16 cellular contexts compared by ENCODE assay signal in genomic region chr4:38413524-38414341, GRCh38.
DNase-seq lines count a peak whose midpoint lies in the region; ATAC-seq, FAIRE-seq and TF ChIP-seq lines count a peak whose summit lies in the region.
"Had no signal": no experiment of that assay in that cellular context is flagged by ENCODE, and none has a peak within 500 bp of the region (broad histone marks: within the 10 kb centered on the region; RNA-seq: fewer than 3 reads in every experiment).

No MANE protein-coding gene starts in this region.

- H3K4me1 Mint-ChIP-seq in T-helper 2 cell treated with Interferon-gamma antibody and Interleukin-4, amounts not matched to agents 5 μg/mL and 100 μg/mL, for 36 hours (ENCODE audit: low read depth): no peaks in the 10 kb centered on the region

- peaks cover 3% of the 10 kb centered on the region for H3K27me3 Mint-ChIP-seq in T-helper 2 cell treated with Interferon-gamma antibody and Interleukin-4, amounts not matched to agents 5 μg/mL and 100 μg/mL, for 36 hours (ENCODE audit: low read depth)

- H3K79me2 ChIP-seq in endothelial cell of umbilical vein (ENCODE audit: control insufficient read depth, insufficient read depth, low read length): no peaks in the 10 kb centered on the region

- no peaks in the 10 kb centered on the region for H3K9me3 Mint-ChIP-seq in T-helper 2 cell treated with Interferon-gamma antibody and Interleukin-4, amounts not matched to agents 5 μg/mL and 100 μg/mL, for 36 hours
- H3K9me3 Mint-ChIP-seq: CD4-positive, alpha-beta T cell had no signal

- H3K27ac ChIP-seq in endothelial cell of umbilical vein (ENCODE audit: insufficient read depth, low read depth, low read length): no peak overlapping the region
- no peak overlapping the region for H3K27ac ChIP-seq in pancreas
- H3K27ac ChIP-seq in A673 (ENCODE audit: low read depth, low read length, poor library complexity, severe bottlenecking): no peak overlapping the region
- H3K27ac ChIP-seq: SJSA1 had no signal

- POLR2A ChIA-PET in endothelial cell of umbilical vein (lab: Charles Lee) (no interaction called here), A673 (lab: Charles Lee; ENCODE audit: low non-redundant PET) (no interaction called here)

- no peak for TF ChIP-seq POLR2A in endothelial cell of umbilical vein (IDR thresholded peaks at IDR 0.05; ENCODE audit: low read depth, low read length)

- no peak overlapping the region for H3K9ac ChIP-seq in endothelial cell of umbilical vein (replicated peaks; ENCODE audit: extremely low read depth, insufficient read depth, low read length)

- 65 to 71% methylated on average over 2 of the region's 2 CpGs for WGBS in pancreas, 2 donors

- H2AFZ ChIP-seq in endothelial cell of umbilical vein (ENCODE audit: low read depth, low read length): no peak overlapping the region

- H3K4me3 Mint-ChIP-seq in T-helper 2 cell treated with Interferon-gamma antibody and Interleukin-4, amounts not matched to agents 5 μg/mL and 100 μg/mL, for 36 hours: no peak overlapping the region
- H3K4me3 Mint-ChIP-seq: CD4-positive, alpha-beta T cell had no signal

- H3K9me3 ChIP-seq in endothelial cell of umbilical vein (replicated peaks; ENCODE audit: control insufficient read depth, insufficient read depth, low read length) (no peaks in the 10 kb centered on the region), pancreas (no peaks in the 10 kb centered on the region), A673 (ENCODE audit: low read depth, low read length, poor library complexity, severe bottlenecking) (no peaks in the 10 kb centered on the region)
- H3K9me3 ChIP-seq: SJSA1 had no signal

- dilution Hi-C loops in endothelial cell of umbilical vein (cut with MboI; ENCODE audit: extremely low pct_ligation_motif_present, low sequenced_read_pairs): no loop called here

- no peaks in the 10 kb centered on the region for H4K20me1 ChIP-seq in endothelial cell of umbilical vein (replicated peaks; ENCODE audit: control insufficient read depth, extremely low read depth, insufficient read depth, low read length)

- TF ChIP-seq CTCF in endothelial cell of umbilical vein (IDR thresholded peaks at IDR 0.05; ENCODE audit: extremely low read depth in 1 of 2, insufficient read depth in 1 of 2, low read depth in 1 of 2, low read length in 2 of 2) (no peak), pancreas (IDR thresholded peaks at IDR 0.05) (no peak), A673 (conservative IDR thresholded peaks at IDR 0.05; ENCODE audit: low read depth, low read length) (no peak), foreskin fibroblast (IDR thresholded peaks at IDR 0.05; ENCODE audit: low read depth, low read length) (no peak)

- H3K4me2 ChIP-seq in endothelial cell of umbilical vein (ENCODE audit: insufficient read depth, low read length): no peak overlapping the region

- H3K36me3 ChIP-seq in endothelial cell of umbilical vein (ENCODE audit: control insufficient read depth in 2 of 2, extremely low read depth in 1 of 2, insufficient read depth in 2 of 2, low read length in 2 of 2) (no peaks in the 10 kb centered on the region), pancreas (no peaks in the 10 kb centered on the region), A673 (ENCODE audit: insufficient read depth, low read length, poor library complexity, severe bottlenecking) (no peaks in the 10 kb centered on the region)
- H3K36me3 ChIP-seq: SJSA1 had no signal

- no peak overlapping the region for H3K27ac Mint-ChIP-seq in T-helper 2 cell treated with Interferon-gamma antibody and Interleukin-4, amounts not matched to agents 5 μg/mL and 100 μg/mL, for 36 hours
- H3K27ac Mint-ChIP-seq: CD4-positive, alpha-beta T cell had no signal

- DNase-seq in COLO829 (ENCODE audit: low spot score): peak; percentile 28
- peak; percentile 70 for DNase-seq in LoVo (ENCODE audit: low spot score)
- DNase-seq in endothelial cell of umbilical vein (ENCODE audit: low read depth, low spot score): peak; percentile 3
- no peak for DNase-seq in pancreas
- no peak for DNase-seq in A673 (ENCODE audit: low spot score)
- no peak for DNase-seq in DMS79 (lab: John Stamatoyannopoulos, UW)
- no peak for DNase-seq in foreskin fibroblast
- no peak for DNase-seq in T-helper 2 cell treated with Interferon-gamma antibody and Interleukin-4, amounts not matched to agents 5 μg/mL and 100 μg/mL, for 36 hours (ENCODE audit: low spot score)
- DNase-seq: CD4-positive, alpha-beta T cell; DMS79 treated with DMSO at 0.1 percent for 48 hours; H7; NCI-H1105 treated with DMSO at 0.1 percent for 48 hours; NCI-H1694; NCI-H2081 treated with DMSO at 0.1 percent for 48 hours had no signal

- no peaks in the 10 kb centered on the region for H3K36me3 Mint-ChIP-seq in T-helper 2 cell treated with Interferon-gamma antibody and Interleukin-4, amounts not matched to agents 5 μg/mL and 100 μg/mL, for 36 hours (ENCODE audit: low read depth)

- H3K4me1 ChIP-seq in endothelial cell of umbilical vein (ENCODE audit: control insufficient read depth, extremely low read depth, insufficient read depth, low read length): no peaks in the 10 kb centered on the region
- peaks cover 0 to 6% (median 5%) of the 10 kb centered on the region in 3 donors for H3K4me1 ChIP-seq in pancreas
- no peaks in the 10 kb centered on the region for H3K4me1 ChIP-seq in A673 (ENCODE audit: insufficient read depth, low read length, poor library complexity, severe bottlenecking)
- H3K4me1 ChIP-seq: SJSA1 had no signal

- H3K4me3 ChIP-seq in endothelial cell of umbilical vein (replicated peaks in 1 of 3; ENCODE audit: insufficient read depth in 1 of 3, low read depth in 1 of 3, low read length in 3 of 3) (no peak overlapping the region), pancreas (no peak overlapping the region), A673 (ENCODE audit: low read depth, low read length, poor library complexity, severe bottlenecking) (no peak overlapping the region), foreskin fibroblast (ENCODE audit: low read depth in 1 of 2, low read length in 2 of 2) (no peak overlapping the region)
- H3K4me3 ChIP-seq: SJSA1 had no signal

- BruUV-seq in endothelial cell of umbilical vein (replicated peaks; lab: Mats Ljungman, UMichigan) (no TSS peak), A673 (replicated peaks; lab: Mats Ljungman, UMichigan) (no TSS peak)

- FAIRE-seq in endothelial cell of umbilical vein (lab: Jason Lieb, UNC) (no peak), pancreas (lab: Jason Lieb, UNC) (peak; percentile 70)

- no peaks in the 10 kb centered on the region for H3K9me1 ChIP-seq in endothelial cell of umbilical vein (replicated peaks; ENCODE audit: control insufficient read depth, extremely low read depth, insufficient read depth, low read length)

- CTCF ChIA-PET in endothelial cell of umbilical vein (lab: Charles Lee): no interaction called here
- CTCF ChIA-PET in A673 (lab: Charles Lee): no interaction called here

- intact Hi-C loops in endothelial cell of umbilical vein (cut with micrococcal nuclease): loop anchor here (10.0 kb wide), 1 partner anchor 61 kb away; no protein-coding TSS in a partner anchor
- intact Hi-C loops in pancreas (cut with DNase I): no loop called here
- intact Hi-C loops in A673 (cut with micrococcal nuclease; ENCODE audit: unreplicated experiment): no loop called here

- peaks cover 10 to 14% of the 10 kb centered on the region in 2 experiments for H3K27me3 ChIP-seq in endothelial cell of umbilical vein (ENCODE audit: control insufficient read depth in 2 of 2, insufficient read depth in 2 of 2, low read length in 2 of 2)
- no peaks in the 10 kb centered on the region for H3K27me3 ChIP-seq in pancreas
- H3K27me3 ChIP-seq in A673 (replicated peaks; ENCODE audit: insufficient read depth, low read depth, low read length, poor library complexity): no peaks in the 10 kb centered on the region
- H3K27me3 ChIP-seq: SJSA1 had no signal

- ATAC-seq in pancreas: peak in 3 of 4 donors; percentile 19 to 26 (median 20)
- ATAC-seq: Panc1 had no signal

TF ChIP-seq in endothelial cell of umbilical vein, 7 proteins besides CTCF, POLR2A, EP300 and RAD21:
- no peak for TF ChIP-seq MAX (IDR thresholded peaks at IDR 0.05; ENCODE audit: insufficient read depth, insufficient read length)
- no peak for TF ChIP-seq EZH2 (IDR thresholded peaks at IDR 0.05; ENCODE audit: borderline replicate concordance, low read depth, low read length, severe bottlenecking)
- TF ChIP-seq FOS (IDR thresholded peaks at IDR 0.05; ENCODE audit: borderline replicate concordance, insufficient read depth, low read length): no peak
- no peak for TF ChIP-seq GATA2 (IDR thresholded peaks at IDR 0.05; ENCODE audit: insufficient read depth, insufficient read length, low read depth, low read length)
- no peak for TF ChIP-seq MYC (IDR thresholded peaks at IDR 0.05; ENCODE audit: low read depth, low read length)
- no peak for TF ChIP-seq POLR2AphosphoS5 (IDR thresholded peaks at IDR 0.05; ENCODE audit: insufficient read depth, low read depth, low read length)
- no peak for TF ChIP-seq JUN (IDR thresholded peaks at IDR 0.05; ENCODE audit: borderline replicate concordance, insufficient read depth, insufficient read length, low read depth)

Comparison
In these comparisons a context has a peak if more than half of its experiments do, and no peak if none do; other contexts are left out.
1. DNase-seq: peak in COLO829 (single experiment), LoVo (single experiment) and endothelial cell of umbilical vein (single experiment); none in pancreas (0 of 6), A673 (single experiment), DMS79 (single experiment), foreskin fibroblast (0 of 2) and T-helper 2 cell treated with Interferon-gamma antibody and Interleukin-4, amounts not matched to agents 5 μg/mL and 100 μg/mL, for 36 hours (single experiment).